20 cellular contexts compared by ENCODE assay signal in the genomic region with DNA sequence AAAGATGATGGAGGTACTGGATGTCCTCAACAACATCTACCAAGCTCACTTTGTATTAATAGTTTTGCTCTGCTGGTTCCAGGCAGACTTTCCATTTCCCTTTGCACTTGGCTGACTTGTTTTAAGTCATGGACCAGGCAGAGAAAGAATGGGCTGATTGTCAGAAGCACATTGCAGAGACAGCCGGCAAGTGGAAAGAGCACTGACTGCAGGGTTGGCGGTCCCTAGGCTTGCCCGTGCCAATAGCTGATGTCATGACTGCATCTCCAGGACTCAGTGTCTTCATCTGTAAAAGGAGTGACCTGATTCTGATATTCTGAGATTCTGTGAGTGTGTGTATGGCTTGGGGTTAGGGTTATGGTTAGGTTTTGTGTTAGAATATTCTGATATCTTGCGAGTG. TPM values are rescaled to one million over a fixed set of nuclear protein-coding genes. Genes with fewer than 3 reads are reported as not detected.
DNase-seq lines count a peak whose midpoint lies in the region; ATAC-seq and TF ChIP-seq lines count a peak whose summit lies in the region.
"Had no signal": no experiment of that assay in that cellular context is flagged by ENCODE, and none has a peak within 500 bp of the region (broad histone marks: within the 10 kb centered on the region; RNA-seq: fewer than 3 reads in every experiment).

No MANE protein-coding gene starts in this region.

- H3K9me3 Mint-ChIP-seq in activated T-helper 1 cell treated with anti-CD3 and anti-CD28 coated beads, Interleukin-12 subunit alpha, Interleukin-12 subunit beta, Interleukin-2, Interleukin-4 antibody, amounts not matched to agents 30 ng/mL and 10 ng/mL and 1 ng/mL, durations not matched to agents 14 hours and 24 hours and 36 hours, result no peaks in the 10 kb centered on the region
- H3K9me3 Mint-ChIP-seq in CD8-positive, alpha-beta memory T cell, result no peaks in the 10 kb centered on the region
- H3K9me3 Mint-ChIP-seq: CD4-positive, alpha-beta T cell had no signal

- WGBS in gastroesophageal sphincter (ENCODE audit: low coverage in 1 of 2), 2 donors, result 65 to 72% methylated on average over 3 to 4 of the region's 4 CpGs
- 76 to 86% methylated on average over 4 of the region's 4 CpGs for WGBS in lung, 2 donors

- DNase-seq in G401 (ENCODE audit: low spot score) (peak; percentile 93), lung (ENCODE audit: low spot score) (peak; percentile 27), gastrocnemius medialis (no peak), T-helper 1 cell (no peak)
- DNase-seq in activated T-helper 1 cell treated with anti-CD3 and anti-CD28 coated beads, Interleukin-12 subunit alpha, Interleukin-12 subunit beta, Interleukin-2, Interleukin-4 antibody, amounts not matched to agents 30 ng/mL and 10 ng/mL and 1 ng/mL, durations not matched to agents 14 hours and 24 hours and 36 hours (ENCODE audit: low spot score), result no peak
- DNase-seq in CD8-positive, alpha-beta memory T cell, result no peak
- DNase-seq: AML-193; CD4-positive, alpha-beta T cell; DMS79; GOT3; KBM-7; NCI-H1436 treated with DMSO at 0.1 percent for 48 hours; NCI-H2081 treated with DMSO at 0.1 percent for 48 hours; NCI-H2227 treated with DMSO at 0.1 percent for 48 hours; NCI-H526; NK-92 treated with Interleukin-12 subunit alpha and Interleukin-12 subunit beta, amount 100 ng/mL, for 24 hours; OCI-M1; RPMI8226 had no signal

- TF ChIP-seq EP300 in gastroesophageal sphincter (IDR thresholded peaks at IDR 0.05), result no peak

- H3K4me3 ChIP-seq in gastroesophageal sphincter (no peak overlapping the region), lung (no peak overlapping the region), gastrocnemius medialis (no peak overlapping the region)
- H3K4me3 ChIP-seq in CD8-positive, alpha-beta memory T cell (ENCODE audit: low read length), result no peak overlapping the region

- H3K4me3 Mint-ChIP-seq in activated T-helper 1 cell treated with anti-CD3 and anti-CD28 coated beads, Interleukin-12 subunit alpha, Interleukin-12 subunit beta, Interleukin-2, Interleukin-4 antibody, amounts not matched to agents 30 ng/mL and 10 ng/mL and 1 ng/mL, durations not matched to agents 14 hours and 24 hours and 36 hours, result no peak overlapping the region
- H3K4me3 Mint-ChIP-seq in CD8-positive, alpha-beta memory T cell, result no peak overlapping the region
- H3K4me3 Mint-ChIP-seq: CD4-positive, alpha-beta T cell had no signal

- in situ Hi-C loops in G401 (cut with HindIII; ENCODE audit: low sequenced_read_pairs) (no loop called here), gastrocnemius medialis (cut with MboI; ENCODE audit: low sequenced_read_pairs in 4 of 4) (loop anchor here in 2 of 4 donors (25.0 kb wide), 1 partner anchor 388 kb away; the partner anchor contains the start of gene USP28 (in 2 of the 2))

- H3K27ac ChIP-seq in gastroesophageal sphincter, result no peak overlapping the region
- no peak overlapping the region for H3K27ac ChIP-seq in lung (ENCODE audit: low read depth in 1 of 2, low read length in 1 of 2)
- H3K27ac ChIP-seq in gastrocnemius medialis, result no peak overlapping the region
- H3K27ac ChIP-seq in CD8-positive, alpha-beta memory T cell (ENCODE audit: low read depth, low read length), result no peak overlapping the region
- H3K27ac ChIP-seq: HL-60 had no signal

- peaks cover 0 to 8% (median 2%) of the 10 kb centered on the region in 3 donors for H3K4me1 ChIP-seq in gastroesophageal sphincter
- H3K4me1 ChIP-seq in lung (ENCODE audit: control insufficient read depth in 2 of 2, insufficient read depth in 2 of 2, low read length in 2 of 2), result peaks cover 0 to 2% of the 10 kb centered on the region in 2 donors
- peaks cover 0 to 5% of the 10 kb centered on the region in 2 donors for H3K4me1 ChIP-seq in gastrocnemius medialis
- no peaks in the 10 kb centered on the region for H3K4me1 ChIP-seq in CD8-positive, alpha-beta memory T cell (ENCODE audit: insufficient read depth, low read length)

- POLR2A ChIA-PET in CD8-positive, alpha-beta memory T cell (lab: Charles Lee), result no interaction called here

- no peak for TF ChIP-seq POLR2A in gastroesophageal sphincter (IDR thresholded peaks at IDR 0.05)
- TF ChIP-seq POLR2A in gastrocnemius medialis (IDR thresholded peaks at IDR 0.05), result no peak

- H3K36me3 ChIP-seq in gastroesophageal sphincter, result peaks cover 0 to 4% of the 10 kb centered on the region in 2 donors
- peaks cover under 1 to 4% of the 10 kb centered on the region in 2 donors for H3K36me3 ChIP-seq in lung (ENCODE audit: control insufficient read depth in 2 of 2, insufficient read depth in 2 of 2, low read length in 2 of 2)
- H3K36me3 ChIP-seq in gastrocnemius medialis, result no peaks in the 10 kb centered on the region
- no peaks in the 10 kb centered on the region for H3K36me3 ChIP-seq in CD8-positive, alpha-beta memory T cell (ENCODE audit: insufficient read depth, low read length)

- CTCF ChIA-PET in CD8-positive, alpha-beta memory T cell (lab: Charles Lee), result interaction anchor here (2.5 kb wide), 1 partner anchor 14 kb away, joined by 10 read pairs; no protein-coding TSS in a partner anchor

- no peaks in the 10 kb centered on the region for H3K4me1 Mint-ChIP-seq in activated T-helper 1 cell treated with anti-CD3 and anti-CD28 coated beads, Interleukin-12 subunit alpha, Interleukin-12 subunit beta, Interleukin-2, Interleukin-4 antibody, amounts not matched to agents 30 ng/mL and 10 ng/mL and 1 ng/mL, durations not matched to agents 14 hours and 24 hours and 36 hours (ENCODE audit: low read depth)
- H3K4me1 Mint-ChIP-seq in CD8-positive, alpha-beta memory T cell, result no peaks in the 10 kb centered on the region

- no peak overlapping the region for H3K27ac Mint-ChIP-seq in activated T-helper 1 cell treated with anti-CD3 and anti-CD28 coated beads, Interleukin-12 subunit alpha, Interleukin-12 subunit beta, Interleukin-2, Interleukin-4 antibody, amounts not matched to agents 30 ng/mL and 10 ng/mL and 1 ng/mL, durations not matched to agents 14 hours and 24 hours and 36 hours
- peak overlapping the region in 1 of 8 donors; percentile 1 for H3K27ac Mint-ChIP-seq in CD8-positive, alpha-beta memory T cell
- H3K27ac Mint-ChIP-seq: CD4-positive, alpha-beta T cell had no signal

- H3K27me3 Mint-ChIP-seq in activated T-helper 1 cell treated with anti-CD3 and anti-CD28 coated beads, Interleukin-12 subunit alpha, Interleukin-12 subunit beta, Interleukin-2, Interleukin-4 antibody, amounts not matched to agents 30 ng/mL and 10 ng/mL and 1 ng/mL, durations not matched to agents 14 hours and 24 hours and 36 hours (ENCODE audit: insufficient read depth), result peaks cover 21% of the 10 kb centered on the region
- H3K27me3 Mint-ChIP-seq in CD8-positive, alpha-beta memory T cell, result peaks cover 29 to 71% of the 10 kb centered on the region in 2 donors

- no peak for TF ChIP-seq CTCF in gastroesophageal sphincter (IDR thresholded peaks at IDR 0.05)
- TF ChIP-seq CTCF in lung (IDR thresholded peaks at IDR 0.05; ENCODE audit: control extremely low read depth, extremely low read depth), result no peak
- TF ChIP-seq CTCF in gastrocnemius medialis (IDR thresholded peaks at IDR 0.05 in 4 of 5, conservative IDR thresholded peaks at IDR 0.05 in 1 of 5), result no peak

- H3K27me3 ChIP-seq in gastroesophageal sphincter (peaks cover 87% of the 10 kb centered on the region), lung (ENCODE audit: control insufficient read depth, insufficient read depth) (no peaks in the 10 kb centered on the region), gastrocnemius medialis (no peaks in the 10 kb centered on the region)
- no peaks in the 10 kb centered on the region for H3K27me3 ChIP-seq in CD8-positive, alpha-beta memory T cell (ENCODE audit: insufficient read depth, low read length, poor library complexity, severe bottlenecking)

- H3K36me3 Mint-ChIP-seq in activated T-helper 1 cell treated with anti-CD3 and anti-CD28 coated beads, Interleukin-12 subunit alpha, Interleukin-12 subunit beta, Interleukin-2, Interleukin-4 antibody, amounts not matched to agents 30 ng/mL and 10 ng/mL and 1 ng/mL, durations not matched to agents 14 hours and 24 hours and 36 hours (ENCODE audit: low read depth), result no peaks in the 10 kb centered on the region
- H3K36me3 Mint-ChIP-seq in CD8-positive, alpha-beta memory T cell, result peaks cover 0 to 3% (median 0%) of the 10 kb centered on the region in 3 donors

- intact Hi-C loops in gastrocnemius medialis (cut with DNase I; ENCODE audit: low total_unique reads), result no loop called here
- intact Hi-C loops in activated T-helper 1 cell treated with anti-CD3 and anti-CD28 coated beads, Interleukin-12 subunit alpha, Interleukin-12 subunit beta, Interleukin-2, Interleukin-4 antibody, amounts not matched to agents 30 ng/mL and 10 ng/mL and 1 ng/mL, durations not matched to agents 14 hours and 24 hours and 36 hours (cut with micrococcal nuclease), result no loop called here

- H3K9me3 ChIP-seq in gastroesophageal sphincter, result no peaks in the 10 kb centered on the region
- peaks cover 0 to under 1% of the 10 kb centered on the region in 2 donors for H3K9me3 ChIP-seq in lung (ENCODE audit: control insufficient read depth in 2 of 2, insufficient read depth in 1 of 2, low read length in 1 of 2)
- H3K9me3 ChIP-seq in gastrocnemius medialis, result no peaks in the 10 kb centered on the region
- no peaks in the 10 kb centered on the region for H3K9me3 ChIP-seq in CD8-positive, alpha-beta memory T cell (ENCODE audit: low read length)

- ATAC-seq in gastroesophageal sphincter (peak; percentile 61), lung (ENCODE audit: insufficient read depth, low FRiP score) (no peak), gastrocnemius medialis (peak; percentile 5 to 15)

RNA-seq across cellular contexts. Expression of gene NNMT, which starts 20.9 kb away (rescaled TPM):
- total RNA-seq in G401 (2014; rRNA removed; shearing (Covaris generic)), result not detected in 2 replicates
- total RNA-seq in gastroesophageal sphincter (100 to 1,000 TPM in 3 of 4 donors, 10 to 100 TPM in 1; 39.4 to 409 (median 243) TPM), lung (100 to 1,000 TPM in 1 of 2 donors, 10 to 100 TPM in 1; 15.4 to 276 TPM), gastrocnemius medialis (100 to 1,000 TPM; 157 to 968 (median 541) TPM)
- 100 to 1,000 TPM; 414 to 523 TPM for polyA plus RNA-seq in lung
- not detected in 2 replicates for total RNA-seq in activated T-helper 1 cell treated with anti-CD3 and anti-CD28 coated beads, Interleukin-12 subunit alpha, Interleukin-12 subunit beta, Interleukin-2, Interleukin-4 antibody, amounts not matched to agents 30 ng/mL and 10 ng/mL and 1 ng/mL, durations not matched to agents 14 hours and 24 hours and 36 hours
- total RNA-seq in CD8-positive, alpha-beta memory T cell, result not detected
- polyA plus RNA-seq in CD8-positive, alpha-beta memory T cell, result not detected
- total RNA-seq: CD4-positive, alpha-beta T cell had no signal

Comparison
In these comparisons a context has a peak if more than half of its experiments do, and no peak if none do; other contexts are left out.
1. DNase-seq: peak in G401 (single experiment) and lung (single experiment); none in gastrocnemius medialis (0 of 2), activated T-helper 1 cell treated with anti-CD3 and anti-CD28 coated beads, Interleukin-12 subunit alpha, Interleukin-12 subunit beta, Interleukin-2, Interleukin-4 antibody, amounts not matched to agents 30 ng/mL and 10 ng/mL and 1 ng/mL, durations not matched to agents 14 hours and 24 hours and 36 hours (single experiment), CD8-positive, alpha-beta memory T cell (0 of 5) and T-helper 1 cell (0 of 5).
2. RNA of gene NNMT, which starts 20.9 kb away (total RNA-seq): 157 to 968 TPM in gastrocnemius medialis, 39.4 to 409 TPM in gastroesophageal sphincter and 15.4 to 276 TPM in lung; not detected in G401, not detected in activated T-helper 1 cell treated with anti-CD3 and anti-CD28 coated beads, Interleukin-12 subunit alpha, Interleukin-12 subunit beta, Interleukin-2, Interleukin-4 antibody, amounts not matched to agents 30 ng/mL and 10 ng/mL and 1 ng/mL, durations not matched to agents 14 hours and 24 hours and 36 hours and not detected in CD8-positive, alpha-beta memory T cell; every median in the first group is over 10 times any median in the second.